In genomic region chr2:45000921-45001628, GRCh38 we compare ENCODE assay signal across 12 cellular contexts. TPM values are rescaled to one million over a fixed set of nuclear protein-coding genes. Genes with fewer than 3 reads are reported as not detected.
DNase-seq lines count a peak whose midpoint lies in the region; ATAC-seq and TF ChIP-seq lines count a peak whose summit lies in the region.
"Had no signal": no experiment of that assay in that cellular context is flagged by ENCODE, and none has a peak within 500 bp of the region (broad histone marks: within the 10 kb centered on the region; RNA-seq: fewer than 3 reads in every experiment).

No MANE protein-coding gene starts in this region.

- H3K4me1 ChIP-seq in right atrium auricular region = peaks cover 0 to 33% of the 10 kb centered on the region in 2 donors

- no peaks in the 10 kb centered on the region for H3K36me3 ChIP-seq in right atrium auricular region

- no peak overlapping the region for H3K27ac Mint-ChIP-seq in activated naive CD8-positive, alpha-beta T cell treated with anti-CD3 and anti-CD28 coated beads, Interleukin-2, amount 10 ng/mL, durations not matched to agents 7 days and 5 days
- H3K27ac Mint-ChIP-seq in activated naive CD4-positive, alpha-beta T cell treated with anti-CD3 and anti-CD28 coated beads, Interleukin-2, amount 10 ng/mL, durations not matched to agents 7 days and 5 days = no peak overlapping the region
- H3K27ac Mint-ChIP-seq: natural killer cell treated with Interleukin-12 subunit alpha and Interleukin-12 subunit beta and Interleukin-15 and Interleukin-18, amount 100 ng/mL, for 72 hours had no signal

- CTCF ChIA-PET in activated naive CD4-positive, alpha-beta T cell treated with anti-CD3 and anti-CD28 coated beads, Interleukin-2, amount 10 ng/mL, durations not matched to agents 7 days and 5 days (lab: Charles Lee) = interaction anchor here (0.7 to 1.8 kb wide), 3 partner anchors 13 to 579 kb away, joined by 3 to 4 read pairs (median 4); no protein-coding TSS in a partner anchor

- DNase-seq in GM03348 (ENCODE audit: low spot score) (peak; percentile 59), right atrium auricular region (ENCODE audit: low spot score) (no peak), retinal pigment epithelial cell (ENCODE audit: low read depth) (no peak), NCI-H2029 treated with DMSO at 0.1 percent for 48 hours (lab: John Stamatoyannopoulos, UW) (no peak)
- peak; percentile 39 for DNase-seq in activated naive CD8-positive, alpha-beta T cell treated with anti-CD3 and anti-CD28 coated beads, Interleukin-2, amount 10 ng/mL, durations not matched to agents 7 days and 5 days
- DNase-seq in activated naive CD4-positive, alpha-beta T cell treated with anti-CD3 and anti-CD28 coated beads, Interleukin-2, amount 10 ng/mL, durations not matched to agents 7 days and 5 days = no peak
- DNase-seq: cerebellar nuclear complex; stimulated activated naive CD4-positive, alpha-beta T cell treated with Interleukin-2 at 50 U/mL for 16 hours had no signal

- no peaks in the 10 kb centered on the region for H3K9me3 Mint-ChIP-seq in activated naive CD8-positive, alpha-beta T cell treated with anti-CD3 and anti-CD28 coated beads, Interleukin-2, amount 10 ng/mL, durations not matched to agents 7 days and 5 days
- H3K9me3 Mint-ChIP-seq in activated naive CD4-positive, alpha-beta T cell treated with anti-CD3 and anti-CD28 coated beads, Interleukin-2, amount 10 ng/mL, durations not matched to agents 7 days and 5 days = no peaks in the 10 kb centered on the region
- H3K9me3 Mint-ChIP-seq: natural killer cell treated with Interleukin-12 subunit alpha and Interleukin-12 subunit beta and Interleukin-15 and Interleukin-18, amount 100 ng/mL, for 72 hours had no signal

- no peak for TF ChIP-seq CTCF in right atrium auricular region (IDR thresholded peaks at IDR 0.05)
- no peak for TF ChIP-seq CTCF in retinal pigment epithelial cell (conservative IDR thresholded peaks at IDR 0.05; ENCODE audit: low read depth, low read length)

- H3K4me3 Mint-ChIP-seq in activated naive CD8-positive, alpha-beta T cell treated with anti-CD3 and anti-CD28 coated beads, Interleukin-2, amount 10 ng/mL, durations not matched to agents 7 days and 5 days = peak overlapping the region; percentile 48
- H3K4me3 Mint-ChIP-seq in activated naive CD4-positive, alpha-beta T cell treated with anti-CD3 and anti-CD28 coated beads, Interleukin-2, amount 10 ng/mL, durations not matched to agents 7 days and 5 days = no peak overlapping the region
- H3K4me3 Mint-ChIP-seq: natural killer cell treated with Interleukin-12 subunit alpha and Interleukin-12 subunit beta and Interleukin-15 and Interleukin-18, amount 100 ng/mL, for 72 hours had no signal

- H3K27ac ChIP-seq in right atrium auricular region = no peak overlapping the region
- H3K27ac ChIP-seq: SK-N-MC had no signal

- POLR2A ChIA-PET in activated naive CD8-positive, alpha-beta T cell treated with anti-CD3 and anti-CD28 coated beads, Interleukin-2, amount 10 ng/mL, durations not matched to agents 7 days and 5 days (lab: Charles Lee) = no interaction called here

- no peaks in the 10 kb centered on the region for H3K9me3 ChIP-seq in right atrium auricular region

- H3K27me3 Mint-ChIP-seq in activated naive CD8-positive, alpha-beta T cell treated with anti-CD3 and anti-CD28 coated beads, Interleukin-2, amount 10 ng/mL, durations not matched to agents 7 days and 5 days = peaks cover 87% of the 10 kb centered on the region
- peaks cover 100% of the 10 kb centered on the region for H3K27me3 Mint-ChIP-seq in activated naive CD4-positive, alpha-beta T cell treated with anti-CD3 and anti-CD28 coated beads, Interleukin-2, amount 10 ng/mL, durations not matched to agents 7 days and 5 days

- peaks cover 10 to 22% of the 10 kb centered on the region in 2 donors for H3K27me3 ChIP-seq in right atrium auricular region

- H3K4me3 ChIP-seq in right atrium auricular region = peak overlapping the region; percentile 11 to 43
- H3K4me3 ChIP-seq in retinal pigment epithelial cell (ENCODE audit: low read length) = peak overlapping the region; percentile 41
- H3K4me3 ChIP-seq: SK-N-MC had no signal

- no peaks in the 10 kb centered on the region for H3K36me3 Mint-ChIP-seq in activated naive CD8-positive, alpha-beta T cell treated with anti-CD3 and anti-CD28 coated beads, Interleukin-2, amount 10 ng/mL, durations not matched to agents 7 days and 5 days
- H3K36me3 Mint-ChIP-seq in activated naive CD4-positive, alpha-beta T cell treated with anti-CD3 and anti-CD28 coated beads, Interleukin-2, amount 10 ng/mL, durations not matched to agents 7 days and 5 days = no peaks in the 10 kb centered on the region
- H3K36me3 Mint-ChIP-seq: natural killer cell treated with Interleukin-12 subunit alpha and Interleukin-12 subunit beta and Interleukin-15 and Interleukin-18, amount 100 ng/mL, for 72 hours had no signal

- ATAC-seq in activated naive CD8-positive, alpha-beta T cell treated with anti-CD3 and anti-CD28 coated beads, Interleukin-2, amount 10 ng/mL, durations not matched to agents 7 days and 5 days (ENCODE audit: low read depth) = no peak
- ATAC-seq in GM18873 (IDR thresholded peaks at IDR 0.05; ENCODE audit: low FRiP score, unreplicated experiment) (no peak), HG03025 (IDR thresholded peaks at IDR 0.05; ENCODE audit: low FRiP score, unreplicated experiment) (no peak)

- H3K4me1 Mint-ChIP-seq in activated naive CD8-positive, alpha-beta T cell treated with anti-CD3 and anti-CD28 coated beads, Interleukin-2, amount 10 ng/mL, durations not matched to agents 7 days and 5 days = peaks cover 5% of the 10 kb centered on the region
- H3K4me1 Mint-ChIP-seq in activated naive CD4-positive, alpha-beta T cell treated with anti-CD3 and anti-CD28 coated beads, Interleukin-2, amount 10 ng/mL, durations not matched to agents 7 days and 5 days = peaks cover 11% of the 10 kb centered on the region

RNA-seq across cellular contexts. Expression of gene SIX2, which starts 8.2 kb away (rescaled TPM):
- not detected for total RNA-seq in activated naive CD8-positive, alpha-beta T cell treated with anti-CD3 and anti-CD28 coated beads, Interleukin-2, amount 10 ng/mL, durations not matched to agents 7 days and 5 days
- 1 to 10 TPM; 1.1 to 2.3 TPM for total RNA-seq in right atrium auricular region
- total RNA-seq: natural killer cell treated with Interleukin-12 subunit alpha and Interleukin-12 subunit beta and Interleukin-15 and Interleukin-18, amount 100 ng/mL, for 72 hours had no signal

RNA-seq across cellular contexts. Expression of gene SIX3, which starts 59.6 kb away (rescaled TPM):
- not detected for total RNA-seq in activated naive CD8-positive, alpha-beta T cell treated with anti-CD3 and anti-CD28 coated beads, Interleukin-2, amount 10 ng/mL, durations not matched to agents 7 days and 5 days
- not detected for total RNA-seq in right atrium auricular region
- total RNA-seq: natural killer cell treated with Interleukin-12 subunit alpha and Interleukin-12 subunit beta and Interleukin-15 and Interleukin-18, amount 100 ng/mL, for 72 hours had no signal

Comparison
In these comparisons a context has a peak if more than half of its experiments do, and no peak if none do; other contexts are left out.
1. DNase-seq: peak in GM03348 (single experiment) and activated naive CD8-positive, alpha-beta T cell treated with anti-CD3 and anti-CD28 coated beads, Interleukin-2, amount 10 ng/mL, durations not matched to agents 7 days and 5 days (single experiment); none in right atrium auricular region (single experiment), retinal pigment epithelial cell (single experiment), activated naive CD4-positive, alpha-beta T cell treated with anti-CD3 and anti-CD28 coated beads, Interleukin-2, amount 10 ng/mL, durations not matched to agents 7 days and 5 days (single experiment) and NCI-H2029 treated with DMSO at 0.1 percent for 48 hours (single experiment).